ENCODE assay signal across 11 cellular contexts in genomic region chr10:71684356-71685173, GRCh38. TPM values are rescaled to one million over a fixed set of nuclear protein-coding genes. Genes with fewer than 3 reads are reported as not detected.
DNase-seq lines count a peak whose midpoint lies in the region; ATAC-seq and TF ChIP-seq lines count a peak whose summit lies in the region.
"Had no signal": no experiment of that assay in that cellular context is flagged by ENCODE, and none has a peak within 500 bp of the region (broad histone marks: within the 10 kb centered on the region; RNA-seq: fewer than 3 reads in every experiment).

No MANE protein-coding gene starts in this region.

- H3K4me1 Mint-ChIP-seq in CD8-positive, alpha-beta memory T cell = peaks cover 0 to 6% (median 5%) of the 10 kb centered on the region in 3 donors
- no peaks in the 10 kb centered on the region for H3K4me1 Mint-ChIP-seq in CD4-positive, alpha-beta T cell (ENCODE audit: low read depth)

- H3K27ac Mint-ChIP-seq in CD8-positive, alpha-beta memory T cell = peak overlapping the region in 1 of 8 donors; percentile 63
- H3K27ac Mint-ChIP-seq in CD4-positive, alpha-beta T cell = no peak overlapping the region
- H3K27ac Mint-ChIP-seq: stimulated activated naive CD8-positive, alpha-beta T cell treated with anti-CD3 and anti-CD28 coated beads, Interleukin-15, Interleukin-2, amounts not matched to agents 100 ng/mL and 50 ng/mL, for 24 hours had no signal

- TF ChIP-seq CTCF in BE2C (IDR thresholded peaks at IDR 0.05; ENCODE audit: low read depth, low read length) = peak; percentile 15; the same call in 1 of the 2 replicates
- 0 out of 2 replicates have a peak, but pooled peaks have one; percentile 18 for TF ChIP-seq CTCF in GM12874 (IDR thresholded peaks at IDR 0.05; ENCODE audit: insufficient read depth, low read depth, low read length)
- TF ChIP-seq CTCF in foreskin keratinocyte (conservative IDR thresholded peaks at IDR 0.05) = peak; percentile 28
- peak in 1 of 4 experiments; percentile 12 for TF ChIP-seq CTCF in sigmoid colon (IDR thresholded peaks at IDR 0.05)
- TF ChIP-seq CTCF in CD4-positive, alpha-beta T cell (IDR thresholded peaks at IDR 0.05) = no peak

- H3K27me3 Mint-ChIP-seq in CD8-positive, alpha-beta memory T cell = peaks cover 0 to 6% of the 10 kb centered on the region in 2 donors
- no peaks in the 10 kb centered on the region for H3K27me3 Mint-ChIP-seq in CD4-positive, alpha-beta T cell
- H3K27me3 Mint-ChIP-seq: stimulated activated naive CD8-positive, alpha-beta T cell treated with anti-CD3 and anti-CD28 coated beads, Interleukin-15, Interleukin-2, amounts not matched to agents 100 ng/mL and 50 ng/mL, for 24 hours had no signal

- WGBS in sigmoid colon, 2 donors = 49 to 75% methylated on average over 7 of the region's 7 CpGs

- H3K4me3 ChIP-seq in BE2C (ENCODE audit: low read depth, low read length) (no peak overlapping the region), sigmoid colon (no peak overlapping the region)
- H3K4me3 ChIP-seq in CD8-positive, alpha-beta memory T cell (ENCODE audit: low read length) = no peak overlapping the region

- H3K27me3 ChIP-seq in BE2C (no peaks in the 10 kb centered on the region), foreskin keratinocyte (peaks cover 18% of the 10 kb centered on the region), sigmoid colon (no peaks in the 10 kb centered on the region)
- H3K27me3 ChIP-seq in CD8-positive, alpha-beta memory T cell (ENCODE audit: insufficient read depth, low read length, poor library complexity, severe bottlenecking) = no peaks in the 10 kb centered on the region
- H3K27me3 ChIP-seq in CD4-positive, alpha-beta T cell (ENCODE audit: control insufficient read depth, insufficient read depth, low read length) = no peaks in the 10 kb centered on the region

- no peak for TF ChIP-seq POLR2A in sigmoid colon (IDR thresholded peaks at IDR 0.05)

- CTCF ChIA-PET in CD8-positive, alpha-beta memory T cell (lab: Charles Lee) = interaction anchor here (1.1 to 1.9 kb wide), 2 partner anchors 13 to 89 kb away, joined by 3 to 7 read pairs; partner anchors contain the start of gene VSIR
- CTCF ChIA-PET in CD4-positive, alpha-beta T cell (lab: Charles Lee) = no interaction called here

- H3K9me3 ChIP-seq in BE2C = no peaks in the 10 kb centered on the region; the same call in 1 of the 2 replicates
- no peaks in the 10 kb centered on the region for H3K9me3 ChIP-seq in sigmoid colon
- H3K9me3 ChIP-seq in CD8-positive, alpha-beta memory T cell (ENCODE audit: low read length) = no peaks in the 10 kb centered on the region
- no peaks in the 10 kb centered on the region for H3K9me3 ChIP-seq in CD4-positive, alpha-beta T cell (ENCODE audit: control insufficient read depth, low read length)

- no peak for TF ChIP-seq EP300 in sigmoid colon (IDR thresholded peaks at IDR 0.05)

- H3K9me3 Mint-ChIP-seq in CD8-positive, alpha-beta memory T cell = peaks cover 0 to 5% (median 3%) of the 10 kb centered on the region in 5 donors
- H3K9me3 Mint-ChIP-seq in CD4-positive, alpha-beta T cell = peaks cover 3% of the 10 kb centered on the region

- POLR2A ChIA-PET in CD8-positive, alpha-beta memory T cell (lab: Charles Lee) = no interaction called here
- POLR2A ChIA-PET in CD4-positive, alpha-beta T cell (lab: Charles Lee) = no interaction called here

- no peak overlapping the region for H3K4me3 Mint-ChIP-seq in CD8-positive, alpha-beta memory T cell
- H3K4me3 Mint-ChIP-seq in CD4-positive, alpha-beta T cell = no peak overlapping the region
- H3K4me3 Mint-ChIP-seq: stimulated activated naive CD8-positive, alpha-beta T cell treated with anti-CD3 and anti-CD28 coated beads, Interleukin-15, Interleukin-2, amounts not matched to agents 100 ng/mL and 50 ng/mL, for 24 hours had no signal

- no peak overlapping the region for H3K27ac ChIP-seq in foreskin keratinocyte
- H3K27ac ChIP-seq in sigmoid colon = no peak overlapping the region
- no peak overlapping the region for H3K27ac ChIP-seq in CD8-positive, alpha-beta memory T cell (ENCODE audit: low read depth, low read length)
- no peak overlapping the region for H3K27ac ChIP-seq in CD4-positive, alpha-beta T cell (ENCODE audit: low read depth, low read length)
- H3K27ac ChIP-seq: VCaP had no signal

- peak; percentile 12 for ATAC-seq in foreskin keratinocyte
- no peak for ATAC-seq in CD4-positive, alpha-beta T cell (ENCODE audit: poor library complexity)
- no peak for ATAC-seq in GM19397 (IDR thresholded peaks at IDR 0.05; ENCODE audit: unreplicated experiment)

- H3K36me3 Mint-ChIP-seq in CD8-positive, alpha-beta memory T cell = peaks cover 0 to 2% (median 0%) of the 10 kb centered on the region in 3 donors
- no peaks in the 10 kb centered on the region for H3K36me3 Mint-ChIP-seq in CD4-positive, alpha-beta T cell (ENCODE audit: low read depth)

- no peaks in the 10 kb centered on the region for H3K4me1 ChIP-seq in BE2C
- no peaks in the 10 kb centered on the region for H3K4me1 ChIP-seq in foreskin keratinocyte
- H3K4me1 ChIP-seq in sigmoid colon = no peaks in the 10 kb centered on the region
- no peaks in the 10 kb centered on the region for H3K4me1 ChIP-seq in CD8-positive, alpha-beta memory T cell (ENCODE audit: insufficient read depth, low read length)

- H3K36me3 ChIP-seq in BE2C (no peaks in the 10 kb centered on the region), sigmoid colon (no peaks in the 10 kb centered on the region)
- H3K36me3 ChIP-seq in CD8-positive, alpha-beta memory T cell (ENCODE audit: insufficient read depth, low read length) = no peaks in the 10 kb centered on the region

- intact Hi-C loops in sigmoid colon (cut with DNase I) = no loop called here
- intact Hi-C loops in CD4-positive, alpha-beta T cell (cut with DNase I, micrococcal nuclease) = no loop called here

- no peak for DNase-seq in BE2C
- peak; percentile 58 for DNase-seq in RPMI8226
- no peak for DNase-seq in foreskin keratinocyte
- DNase-seq in sigmoid colon = no peak
- no peak for DNase-seq in CD8-positive, alpha-beta memory T cell
- no peak for DNase-seq in CD4-positive, alpha-beta T cell

RNA-seq across cellular contexts. Expression of gene C10orf105, which starts 35.0 kb away (rescaled TPM):
- not detected for polyA plus RNA-seq in BE2C (2012; ENCODE audit: insufficient read depth, insufficient read length, low read depth)
- total RNA-seq in foreskin keratinocyte (not detected in 2 replicates), sigmoid colon (under 1 TPM in 1 of 4 donors, not detected in 3; 0.55 TPM)
- polyA plus RNA-seq in foreskin keratinocyte (not detected in 2 replicates), sigmoid colon (under 1 TPM in 1 of 3 donors, not detected in 2; 0.25 TPM)
- under 1 TPM; 0.04 to 0.11 TPM for total RNA-seq in CD8-positive, alpha-beta memory T cell
- 0.23 TPM for polyA plus RNA-seq in CD8-positive, alpha-beta memory T cell
- under 1 TPM; 0.25 to 0.36 TPM for total RNA-seq in CD4-positive, alpha-beta T cell
- total RNA-seq: renal cortical epithelial cell had no signal
